In the genomic region with DNA sequence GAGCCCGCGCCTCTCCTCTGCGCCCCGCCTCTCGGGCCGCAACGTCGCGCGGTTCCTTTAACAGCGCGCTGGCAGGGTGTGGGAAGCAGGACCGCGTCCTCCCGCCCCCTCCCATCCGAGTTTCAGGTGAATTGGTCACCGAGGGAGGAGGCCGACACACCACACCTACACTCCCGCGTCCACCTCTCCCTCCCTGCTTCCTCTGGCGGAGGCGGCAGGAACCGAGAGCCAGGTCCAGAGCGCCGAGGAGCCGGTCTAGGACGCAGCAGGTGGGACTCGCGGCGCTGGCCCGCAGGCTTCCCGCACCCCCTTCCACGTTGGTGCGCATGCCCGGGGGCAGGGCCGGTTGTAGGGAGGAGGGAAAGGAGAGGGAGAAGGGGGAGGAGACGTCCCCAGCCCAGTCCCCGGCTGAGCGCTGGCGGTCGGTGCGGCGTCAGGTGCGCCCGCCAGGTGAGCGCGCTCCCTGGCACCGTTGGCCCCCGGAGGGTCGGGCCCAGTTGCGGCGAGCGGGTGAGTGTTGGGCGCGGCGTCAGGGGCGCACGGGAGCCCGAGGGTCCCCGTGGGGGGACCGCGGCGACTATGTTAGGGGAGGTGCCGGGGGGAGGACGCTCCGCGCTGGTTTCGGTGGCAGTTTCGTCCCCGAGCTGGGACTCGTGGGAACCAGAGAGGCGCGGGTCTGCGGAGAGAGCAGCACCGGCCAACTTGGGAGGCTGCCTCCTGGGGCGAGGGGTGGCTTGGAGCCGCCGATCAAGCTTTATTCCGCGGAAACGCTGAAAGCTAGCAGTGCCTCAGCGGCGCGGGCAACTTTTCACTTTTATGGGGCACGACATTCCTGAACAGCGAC, we compare ENCODE assay signal across 8 cellular contexts. TPM values are rescaled to one million over a fixed set of nuclear protein-coding genes. Genes with fewer than 3 reads are reported as not detected.
DNase-seq lines count a peak whose midpoint lies in the region; ATAC-seq and TF ChIP-seq lines count a peak whose summit lies in the region.

A gene with protein sequence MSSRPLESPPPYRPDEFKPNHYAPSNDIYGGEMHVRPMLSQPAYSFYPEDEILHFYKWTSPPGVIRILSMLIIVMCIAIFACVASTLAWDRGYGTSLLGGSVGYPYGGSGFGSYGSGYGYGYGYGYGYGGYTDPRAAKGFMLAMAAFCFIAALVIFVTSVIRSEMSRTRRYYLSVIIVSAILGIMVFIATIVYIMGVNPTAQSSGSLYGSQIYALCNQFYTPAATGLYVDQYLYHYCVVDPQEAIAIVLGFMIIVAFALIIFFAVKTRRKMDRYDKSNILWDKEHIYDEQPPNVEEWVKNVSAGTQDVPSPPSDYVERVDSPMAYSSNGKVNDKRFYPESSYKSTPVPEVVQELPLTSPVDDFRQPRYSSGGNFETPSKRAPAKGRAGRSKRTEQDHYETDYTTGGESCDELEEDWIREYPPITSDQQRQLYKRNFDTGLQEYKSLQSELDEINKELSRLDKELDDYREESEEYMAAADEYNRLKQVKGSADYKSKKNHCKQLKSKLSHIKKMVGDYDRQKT (plus strand): TSS at position 400 of the 844 bp plus-strand sequence. CDS start 11,455 bp downstream, outside the sequence.

- TF ChIP-seq CTCF in GM10266 (IDR thresholded peaks at IDR 0.05; ENCODE audit: control insufficient read depth, insufficient read depth, low read depth, missing control alignments) = no peak
- TF ChIP-seq CTCF in foreskin keratinocyte (conservative IDR thresholded peaks at IDR 0.05) = no peak

- H3K4me1 ChIP-seq in foreskin keratinocyte (no peaks in the 10 kb centered on the region), neuron (ENCODE audit: insufficient read depth, low read length) (peaks cover 8% of the 10 kb centered on the region)

- ATAC-seq in foreskin keratinocyte (peak; percentile 81), GM18519 (IDR thresholded peaks at IDR 0.05; ENCODE audit: low FRiP score, unreplicated experiment) (no peak)

- no peaks in the 10 kb centered on the region for H3K36me3 ChIP-seq in neuron (ENCODE audit: insufficient read depth, low read length)

- H3K27me3 ChIP-seq in foreskin keratinocyte (peaks cover 58% of the 10 kb centered on the region), neuron (ENCODE audit: insufficient read depth, low read length) (peaks cover 57% of the 10 kb centered on the region)

- H3K9me3 ChIP-seq in neuron (ENCODE audit: low read length) = no peaks in the 10 kb centered on the region

- H2AFZ ChIP-seq in neuron (ENCODE audit: low read depth, low read length) = peak within 1 kb of the TSS; percentile 92

- CTCF ChIA-PET in HEK293T (lab: Yijun Ruan, JAX) = no interaction called here

- DNase-seq in GM10266 (ENCODE audit: extremely low spot score) (peak; percentile 83), HEK293T (ENCODE audit: extremely low spot score) (peak; percentile 86), NCI-H2029 treated with DMSO at 0.1 percent for 48 hours (lab: John Stamatoyannopoulos, UW) (peak; percentile 74), foreskin keratinocyte (peak in 1 of 2 donors; percentile 44), COLO829 (ENCODE audit: low spot score) (no peak)
- DNase-seq in activated CD8-positive, alpha-beta memory T cell treated with anti-CD3 and anti-CD28 coated beads for 48 hours (ENCODE audit: low read depth in 2 of 3, low spot score in 2 of 3) = peak in 2 of 3 experiments; percentile 0 to 7

- H3K4me3 ChIP-seq in neuron (ENCODE audit: low read length) = peak within 1 kb of the TSS; percentile 52

- POLR2A ChIA-PET in HEK293T (lab: Yijun Ruan, JAX) = interaction anchor here (1.2 to 1.5 kb wide), 4 partner anchors 8 to 36 kb away, joined by 4 to 6 read pairs (median 4); no protein-coding TSS in a partner anchor

- H3K27ac ChIP-seq in foreskin keratinocyte = peak within 1 kb of the TSS; percentile 48

TF ChIP-seq in HEK293T, 16 proteins besides CTCF, POLR2A, EP300 and RAD21:
- TF ChIP-seq SP1 (IDR thresholded peaks at IDR 0.05) (no peak), FOXM1 (IDR thresholded peaks at IDR 0.05; ENCODE audit: borderline replicate concordance) (no peak), L3MBTL2 (conservative IDR thresholded peaks at IDR 0.05) (peak; percentile 44; the same call in 1 of the 2 replicates)

RNA-seq across cellular contexts. Expression of the gene that starts here (rescaled TPM):
- total RNA-seq in foreskin keratinocyte = 4.0 and 4.1 TPM in 2 replicates
- polyA plus RNA-seq in foreskin keratinocyte = 0.73 and 0.78 TPM in 2 replicates
